Comparison of ENCODE assay signal across 2 cellular contexts in genomic region chr9:20611751-20612287, GRCh38.
A peak's percentile ranks its signal among the peaks of the same experiment; 100 is the strongest.
TF ChIP-seq lines count a peak whose summit lies in the region.

No MANE protein-coding gene starts in this region.

TF ChIP-seq in HEK293, 187 proteins besides CTCF, POLR2A, EP300 and RAD21 (continued from another document and continues in another):
- TF ChIP-seq PATZ1 (tag by site-specific recombination; IDR thresholded peaks at IDR 0.05) = peak; percentile 36; the same call in 1 of the 2 replicates
- no peak for TF ChIP-seq ZBTB49 (tag by site-specific recombination; IDR thresholded peaks at IDR 0.05; ENCODE audit: low read depth)
- TF ChIP-seq SALL2 (tag by site-specific recombination; IDR thresholded peaks at IDR 0.05; ENCODE audit: borderline replicate concordance) = no peak
- TF ChIP-seq ZBTB10 (tag by site-specific recombination; IDR thresholded peaks at IDR 0.05) = no peak
- no peak for TF ChIP-seq ZNF138 (tag by site-specific recombination; IDR thresholded peaks at IDR 0.05; ENCODE audit: borderline replicate concordance)
- no peak for TF ChIP-seq ZNF449 (tag by site-specific recombination; IDR thresholded peaks at IDR 0.05)
- TF ChIP-seq ZNF777 (tag by site-specific recombination; IDR thresholded peaks at IDR 0.05; ENCODE audit: borderline replicate concordance) = no peak
- TF ChIP-seq ZNF362 (tag by site-specific recombination; IDR thresholded peaks at IDR 0.05) = no peak
- 0 out of 2 replicates have a peak, but pooled peaks have one; percentile 21 for TF ChIP-seq ZNF2 (tag by site-specific recombination; IDR thresholded peaks at IDR 0.05)
- TF ChIP-seq PRDM4 (tag by site-specific recombination; IDR thresholded peaks at IDR 0.05) = no peak
- TF ChIP-seq YY1 (tag by site-specific recombination; IDR thresholded peaks at IDR 0.05) = no peak

TF ChIP-seq in liver, 16 proteins besides CTCF, POLR2A, EP300 and RAD21 (continued from another document):
- TF ChIP-seq NR2F2 (IDR thresholded peaks at IDR 0.05) (no peak), ZBTB33 (IDR thresholded peaks at IDR 0.05) (no peak), TAF1 (conservative IDR thresholded peaks at IDR 0.05) (no peak), EGR1 (IDR thresholded peaks at IDR 0.05; ENCODE audit: low read depth in 2 of 2) (no peak), RXRA (IDR thresholded peaks at IDR 0.05) (no peak), FOXA1 (IDR thresholded peaks at IDR 0.05) (peak; percentile 51), YY1 (IDR thresholded peaks at IDR 0.05) (peak; percentile 18), HNF4G (IDR thresholded peaks at IDR 0.05) (no peak)
